8 cellular contexts compared by ENCODE assay signal in genomic region chr6:105317607-105318533, GRCh38.
DNase-seq lines count a peak whose midpoint lies in the region; ATAC-seq and TF ChIP-seq lines count a peak whose summit lies in the region.

No MANE protein-coding gene starts in this region.

- no peak overlapping the region for H3K4me3 ChIP-seq in HFF-Myc (replicated peaks; ENCODE audit: low read depth, low read length)
- no peak overlapping the region for H3K4me3 ChIP-seq in astrocyte of the cerebellum (ENCODE audit: low read depth, low read length)
- no peak overlapping the region for H3K4me3 ChIP-seq in left lung

- no peak overlapping the region for H3K27ac ChIP-seq in left lung

- peak; percentile 5 for DNase-seq in COLO668 (lab: John Stamatoyannopoulos, UW; ENCODE audit: unreplicated experiment)
- no peak for DNase-seq in HFF-Myc (ENCODE audit: extremely low read depth, low read depth)
- no peak for DNase-seq in astrocyte of the cerebellum (ENCODE audit: low read depth)
- no peak for DNase-seq in left lung
- DNase-seq in activated CD4-positive, alpha-beta T cell treated with anti-CD3 and anti-CD28 coated beads for 1 hour, result no peak
- no peak for DNase-seq in posterior cingulate gyrus

- no peaks in the 10 kb centered on the region for H3K27me3 ChIP-seq in left lung

- no peaks in the 10 kb centered on the region for H3K4me1 ChIP-seq in left lung

- in situ Hi-C loops in astrocyte of the cerebellum (cut with HindIII; ENCODE audit: low sequenced_read_pairs), result no loop called here

- intact Hi-C loops in left lung (cut with DNase I) (no loop called here), posterior cingulate gyrus (cut with DNase I) (no loop called here)

- peak; percentile 31 for TF ChIP-seq CTCF in HFF-Myc (IDR thresholded peaks at IDR 0.05; ENCODE audit: low read depth, low read length, missing control alignments)
- peak; percentile 35 for TF ChIP-seq CTCF in astrocyte of the cerebellum (IDR thresholded peaks at IDR 0.05; ENCODE audit: low read depth, low read length, missing control alignments)
- TF ChIP-seq CTCF in left lung (IDR thresholded peaks at IDR 0.05), result peak; percentile 16 to 26

- ATAC-seq in left lung (peak; percentile 43), GM18502 (IDR thresholded peaks at IDR 0.05; ENCODE audit: poor library complexity, unreplicated experiment) (no peak), GM21737 (IDR thresholded peaks at IDR 0.05; ENCODE audit: unreplicated experiment) (no peak)

- no peaks in the 10 kb centered on the region for H3K9me3 ChIP-seq in left lung

- peaks cover 0 to 58% of the 10 kb centered on the region in 2 donors for H3K36me3 ChIP-seq in left lung
